1 cellular context compared by ENCODE assay signal in genomic region chr3:129224984-129225393, GRCh38.
TF ChIP-seq lines count a peak whose summit lies in the region.

No MANE protein-coding gene starts in this region.

TF ChIP-seq in IMR-90, 13 proteins besides CTCF, POLR2A, EP300 and RAD21:
- TF ChIP-seq CEBPB (IDR thresholded peaks at IDR 0.05; ENCODE audit: low read depth, low read length): peak; percentile 97
- no peak for TF ChIP-seq MAFK (IDR thresholded peaks at IDR 0.05; ENCODE audit: low read depth, low read length)
TF ChIP-seq in IMR-90: peak in this region for 1.
